8 cellular contexts compared by ENCODE assay signal in the genomic region with DNA sequence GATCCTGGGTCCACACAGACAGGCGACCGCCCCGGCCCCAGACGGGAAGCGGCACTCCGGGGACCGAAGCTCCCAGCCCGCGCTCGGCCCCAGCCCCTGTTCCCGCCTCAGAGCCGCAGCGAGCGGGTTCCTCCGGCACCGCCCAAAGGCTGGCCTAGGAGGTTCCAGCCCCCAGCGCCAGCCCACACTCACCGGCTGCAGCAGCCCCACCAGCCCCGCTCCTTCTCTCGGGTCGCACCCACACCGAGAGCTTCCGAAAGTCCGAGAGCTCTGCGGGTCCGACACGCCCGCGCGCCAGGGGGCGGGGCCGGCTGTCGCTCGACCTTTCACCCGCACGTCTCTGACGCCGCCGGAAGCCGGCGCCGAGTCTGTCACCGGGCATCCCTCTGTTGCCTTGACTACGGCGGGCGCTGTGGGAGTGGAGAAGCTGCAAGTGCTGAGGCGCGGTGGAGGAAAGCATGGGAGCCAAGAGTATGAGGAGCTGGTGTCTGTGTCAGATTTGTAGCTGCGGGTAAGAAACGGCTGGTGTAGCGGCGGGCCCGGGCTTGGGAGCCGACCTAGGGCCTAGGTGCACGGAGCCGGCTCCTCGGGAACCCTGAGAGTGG. TPM values are rescaled to one million over a fixed set of nuclear protein-coding genes. Genes with fewer than 3 reads are reported as not detected.
DNase-seq lines count a peak whose midpoint lies in the region; ATAC-seq and TF ChIP-seq lines count a peak whose summit lies in the region.

TSS of gene EFL1 (minus strand) at position 313 of the 605 bp plus-strand sequence. CDS start 956 bp downstream, outside the sequence.
A gene with protein sequence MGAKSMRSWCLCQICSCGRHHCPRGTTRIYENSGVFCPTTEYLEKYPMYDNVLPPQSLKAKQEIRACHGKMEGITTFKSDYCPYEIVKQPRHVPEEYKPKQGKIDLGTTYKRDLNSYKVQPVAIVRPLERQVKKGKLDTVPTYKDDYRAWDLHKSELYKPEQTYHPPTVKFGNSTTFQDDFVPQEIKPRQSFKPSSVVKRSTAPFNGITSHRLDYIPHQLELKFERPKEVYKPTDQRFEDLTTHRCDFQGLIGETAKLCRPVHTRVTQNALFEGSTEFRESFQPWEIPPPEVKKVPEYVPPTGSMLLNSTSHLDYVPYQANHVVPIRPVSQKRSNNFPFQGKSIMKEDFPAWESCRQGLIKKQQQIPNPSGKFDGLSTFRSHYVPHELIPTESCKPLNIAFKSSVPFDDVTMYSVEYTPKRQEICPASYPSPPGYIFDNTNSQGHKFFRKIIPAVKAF (plus strand): TSS at position 397 of the 605 bp plus-strand sequence. CDS start 62 bp downstream, at position 459.

- peak within 1 kb of the TSS; percentile 93 for H3K4me3 Mint-ChIP-seq in activated CD8-positive, alpha-beta memory T cell treated with anti-CD3 and anti-CD28 coated beads, Interleukin-2, amount 10 ng/mL, durations not matched to agents 7 days and 5 days
- H3K4me3 Mint-ChIP-seq in endodermal cell, result peak within 1 kb of the TSS; percentile 91

- peak; percentile 94 for DNase-seq in COLO668 (lab: John Stamatoyannopoulos, UW; ENCODE audit: unreplicated experiment)
- peak; percentile 73 for DNase-seq in HS-27A (ENCODE audit: low read depth)
- DNase-seq in NK-92 treated with Interleukin-12 subunit alpha and Interleukin-12 subunit beta, amount 100 ng/mL, for 24 hours (lab: John Stamatoyannopoulos, UW), result peak; percentile 94
- DNase-seq in activated CD8-positive, alpha-beta memory T cell treated with anti-CD3 and anti-CD28 coated beads, Interleukin-2, amount 10 ng/mL, durations not matched to agents 7 days and 5 days, result peak; percentile 96
- peak; percentile 97 for DNase-seq in endodermal cell
- DNase-seq in mesenteric fat pad (ENCODE audit: low spot score), result peak; percentile 96
- peak; percentile 85 for DNase-seq in stimulated activated CD8-positive, alpha-beta memory T cell treated with anti-CD3 and anti-CD28 coated beads, Interleukin-15, amount 100 ng/mL, for 24 hours (ENCODE audit: low read depth)

- peaks cover 7% of the 10 kb centered on the region for H3K4me1 ChIP-seq in endodermal cell (ENCODE audit: control insufficient read depth, insufficient read depth, low read length)

- H3K4me1 Mint-ChIP-seq in activated CD8-positive, alpha-beta memory T cell treated with anti-CD3 and anti-CD28 coated beads, Interleukin-2, amount 10 ng/mL, durations not matched to agents 7 days and 5 days, result peaks cover 29% of the 10 kb centered on the region
- H3K4me1 Mint-ChIP-seq in endodermal cell, result peaks cover 53% of the 10 kb centered on the region

- no peaks in the 10 kb centered on the region for H3K9me3 Mint-ChIP-seq in activated CD8-positive, alpha-beta memory T cell treated with anti-CD3 and anti-CD28 coated beads, Interleukin-2, amount 10 ng/mL, durations not matched to agents 7 days and 5 days (ENCODE audit: low read depth)
- H3K9me3 Mint-ChIP-seq in endodermal cell, result no peaks in the 10 kb centered on the region

- H3K9ac ChIP-seq in endodermal cell (ENCODE audit: extremely low read depth, low read length, poor library complexity, severe bottlenecking), result peak within 1 kb of the TSS; percentile 84

- H3K9me3 ChIP-seq in endodermal cell (ENCODE audit: control insufficient read depth, low read length), result no peaks in the 10 kb centered on the region

- 0 to 4% methylated on average over 9 to 57 of the region's 57 CpGs for WGBS in endodermal cell (ENCODE audit: insufficient coverage in 1 of 2, insufficient read length in 1 of 2), 2 experiments

- no peak for TF ChIP-seq CTCF in endodermal cell (conservative IDR thresholded peaks at IDR 0.05)

- no peaks in the 10 kb centered on the region for H3K27me3 Mint-ChIP-seq in activated CD8-positive, alpha-beta memory T cell treated with anti-CD3 and anti-CD28 coated beads, Interleukin-2, amount 10 ng/mL, durations not matched to agents 7 days and 5 days
- no peaks in the 10 kb centered on the region for H3K27me3 Mint-ChIP-seq in endodermal cell (ENCODE audit: insufficient read depth)

- H3K27me3 ChIP-seq in endodermal cell (ENCODE audit: control insufficient read depth, insufficient read depth, low read length, poor library complexity, severe bottlenecking), result no peaks in the 10 kb centered on the region

- peak within 1 kb of the TSS; percentile 90 for H3K4me3 ChIP-seq in endodermal cell (ENCODE audit: low read length)

- peak; percentile 92 for ATAC-seq in GM19468 (IDR thresholded peaks at IDR 0.05; ENCODE audit: extremely low read depth, unreplicated experiment)
- ATAC-seq in activated CD8-positive, alpha-beta memory T cell treated with anti-CD3 and anti-CD28 coated beads, Interleukin-2, amount 10 ng/mL, durations not matched to agents 7 days and 5 days, result peak; percentile 94

- H3K27ac ChIP-seq in endodermal cell (ENCODE audit: low read depth, low read length), result peak within 1 kb of the TSS; percentile 45

- peaks cover 32% of the 10 kb centered on the region for H3K36me3 ChIP-seq in endodermal cell (ENCODE audit: control insufficient read depth, insufficient read depth, low read length)

- CTCF ChIA-PET in activated CD8-positive, alpha-beta memory T cell treated with anti-CD3 and anti-CD28 coated beads, Interleukin-2, amount 10 ng/mL, durations not matched to agents 7 days and 5 days (lab: Charles Lee), result no interaction called here

- H3K27ac Mint-ChIP-seq in activated CD8-positive, alpha-beta memory T cell treated with anti-CD3 and anti-CD28 coated beads, Interleukin-2, amount 10 ng/mL, durations not matched to agents 7 days and 5 days, result peak within 1 kb of the TSS; percentile 88
- H3K27ac Mint-ChIP-seq in endodermal cell, result peak within 1 kb of the TSS; percentile 99

- H3K36me3 Mint-ChIP-seq in activated CD8-positive, alpha-beta memory T cell treated with anti-CD3 and anti-CD28 coated beads, Interleukin-2, amount 10 ng/mL, durations not matched to agents 7 days and 5 days, result peaks cover 21% of the 10 kb centered on the region
- peaks cover 22% of the 10 kb centered on the region for H3K36me3 Mint-ChIP-seq in endodermal cell (ENCODE audit: low read depth)

RNA-seq across cellular contexts. Expression of gene EFL1, which starts in this region (rescaled TPM):
- 10 to 100 TPM; 27.2 to 29.4 TPM for total RNA-seq in activated CD8-positive, alpha-beta memory T cell treated with anti-CD3 and anti-CD28 coated beads, Interleukin-2, amount 10 ng/mL, durations not matched to agents 7 days and 5 days
- total RNA-seq in endodermal cell (10 to 100 TPM; 42.0 to 59.1 TPM), mesenteric fat pad (21.6 TPM)
- 26.1 TPM for polyA plus RNA-seq in endodermal cell (2013, experiment 1 of 2)
- polyA plus RNA-seq in endodermal cell (2013, experiment 2 of 2), result 27.2 TPM

RNA-seq across cellular contexts. Expression of the second gene that starts in this region (rescaled TPM):
- total RNA-seq in activated CD8-positive, alpha-beta memory T cell treated with anti-CD3 and anti-CD28 coated beads, Interleukin-2, amount 10 ng/mL, durations not matched to agents 7 days and 5 days, result not detected
- total RNA-seq in endodermal cell, result 10 to 100 TPM; 17.6 to 23.9 TPM
- 5.3 TPM for polyA plus RNA-seq in endodermal cell (2013, experiment 1 of 2)
- 2.2 TPM for polyA plus RNA-seq in endodermal cell (2013, experiment 2 of 2)
- 4.0 TPM for total RNA-seq in mesenteric fat pad

Comparison
In these comparisons a context has a peak if more than half of its experiments do, and no peak if none do; other contexts are left out.
1. Peak in every context shown above with its lines: DNase-seq, ATAC-seq, H3K4me3 ChIP-seq and H3K27ac ChIP-seq.